ENCODE assay signal across 8 cellular contexts in genomic region chr10:95561200-95562177, GRCh38. TPM values are rescaled to one million over a fixed set of nuclear protein-coding genes. Genes with fewer than 3 reads are reported as not detected.
DNase-seq lines count a peak whose midpoint lies in the region; ATAC-seq and TF ChIP-seq lines count a peak whose summit lies in the region.

Gene SORBS1, minus strand, starts transcription at chr10:95561371. Its CDS starts 120,236 bp downstream, at chr10:95441135.

- peak; percentile 100 for ATAC-seq in GM19438 (IDR thresholded peaks at IDR 0.05; ENCODE audit: low read depth, unreplicated experiment)
- ATAC-seq in HG03565 (IDR thresholded peaks at IDR 0.05; ENCODE audit: unreplicated experiment) = peak; percentile 98

- TF ChIP-seq CTCF in liver (IDR thresholded peaks at IDR 0.05; ENCODE audit: low read depth, low read length, missing input control) = no peak

- peak; percentile 15 to 54 for TF ChIP-seq RAD21 in liver (IDR thresholded peaks at IDR 0.05)

- H3K36me3 ChIP-seq in liver (ENCODE audit: control insufficient read depth in 4 of 4, insufficient read depth in 3 of 4, low read depth in 1 of 4, low read length in 3 of 4) = no peaks in the 10 kb centered on the region

- peak within 1 kb of the TSS; percentile 89 to 91 for H3K27ac ChIP-seq in liver (ENCODE audit: low read depth in 1 of 2, low read length in 2 of 2)

- 4% methylated on average over 84 of the region's 84 CpGs for WGBS in liver

- H3K27me3 ChIP-seq in liver (ENCODE audit: control insufficient read depth in 4 of 4, insufficient read depth in 4 of 4, low read length in 3 of 4) = no peaks in the 10 kb centered on the region

- DNase-seq in C1 segment of cervical spinal cord (lab: John Stamatoyannopoulos, UW) (peak; percentile 58 to 97 (median 94)), NCI-H748 treated with DMSO at 0.1 percent for 48 hours (lab: John Stamatoyannopoulos, UW) (peak; percentile 89), dermis blood vessel endothelial cell (peak; percentile 98)
- DNase-seq in activated CD4-positive, alpha-beta T cell treated with anti-CD3 and anti-CD28 coated beads, Interleukin-2, amount 50 U/mL, for 48 hours = peak; percentile 87 to 92
- DNase-seq in stimulated activated CD4-positive, alpha-beta T cell treated with anti-CD3 and anti-CD28 coated beads, Interleukin-2, amount 100 ng/mL, for 48 hours = peak; percentile 72 to 73

- peak within 1 kb of the TSS; percentile 63 to 88 for H3K9ac ChIP-seq in liver (ENCODE audit: low read depth in 1 of 2, low read length in 2 of 2)

- peaks cover 0 to 35% (median 23%) of the 10 kb centered on the region in 4 donors for H3K4me1 ChIP-seq in liver (ENCODE audit: control insufficient read depth in 4 of 4, insufficient read depth in 4 of 4, low read length in 3 of 4)

- H3K4me3 ChIP-seq in liver (ENCODE audit: low read depth in 1 of 3, low read length in 3 of 3) = peak within 1 kb of the TSS; percentile 78 to 89 (median 88)

- no peaks in the 10 kb centered on the region for H3K9me3 ChIP-seq in liver (ENCODE audit: control insufficient read depth in 4 of 4, low read length in 3 of 4)

TF ChIP-seq in liver, 16 proteins besides CTCF, POLR2A, EP300 and RAD21:
- TF ChIP-seq RXRA (IDR thresholded peaks at IDR 0.05) (no peak), EGR1 (IDR thresholded peaks at IDR 0.05; ENCODE audit: low read depth in 2 of 2) (peak; percentile 17 to 25), TAF1 (conservative IDR thresholded peaks at IDR 0.05) (peak; percentile 30), ZBTB33 (IDR thresholded peaks at IDR 0.05) (no peak), YY1 (IDR thresholded peaks at IDR 0.05) (peak; percentile 96), REST (IDR thresholded peaks at IDR 0.05) (peak; percentile 71), SP1 (IDR thresholded peaks at IDR 0.05) (peak; percentile 68), GABPA (IDR thresholded peaks at IDR 0.05 in 1 of 2, conservative IDR thresholded peaks at IDR 0.05 in 1 of 2) (peak in 1 of 2 donors; percentile 69)

RNA-seq across cellular contexts. Expression of gene SORBS1, which starts in this region (rescaled TPM):
- total RNA-seq in dermis blood vessel endothelial cell (0.68 and 3.6 TPM in 2 replicates), liver (10 to 100 TPM; 33.2 to 71.3 TPM)
- 10 to 100 TPM; 38.3 to 49.9 TPM for polyA plus RNA-seq in liver

Comparison
In these comparisons a context has a peak if more than half of its experiments do, and no peak if none do; other contexts are left out.
1. Peak in every context shown above with its lines: DNase-seq, ATAC-seq, H3K4me3 ChIP-seq and H3K27ac ChIP-seq.